In genomic region chr16:67242138-67242730, GRCh38 we compare ENCODE assay signal across 10 cellular contexts. TPM values are rescaled to one million over a fixed set of nuclear protein-coding genes. Genes with fewer than 3 reads are reported as not detected.
DNase-seq lines count a peak whose midpoint lies in the region; ATAC-seq and TF ChIP-seq lines count a peak whose summit lies in the region.
"Had no signal": no experiment of that assay in that cellular context is flagged by ENCODE, and none has a peak within 500 bp of the region (broad histone marks: within the 10 kb centered on the region; RNA-seq: fewer than 3 reads in every experiment).

No MANE protein-coding gene starts in this region.

- H3K27ac ChIP-seq in smooth muscle cell (ENCODE audit: low read depth), result peak overlapping the region; percentile 98
- H3K27ac ChIP-seq: cardiac muscle cell had no signal

- H3K4me3 ChIP-seq in Caco-2 (ENCODE audit: low read depth, low read length) (no peak overlapping the region), smooth muscle cell (no peak overlapping the region)
- H3K4me3 ChIP-seq: cardiac muscle cell had no signal

- H3K27me3 ChIP-seq in Caco-2 (replicated peaks; ENCODE audit: control insufficient read depth, insufficient read depth, low read length) (no peaks in the 10 kb centered on the region), smooth muscle cell (ENCODE audit: low read depth) (no peaks in the 10 kb centered on the region)
- H3K27me3 ChIP-seq: cardiac muscle cell had no signal

- H3K27me3 Mint-ChIP-seq in Caco-2 (ENCODE audit: insufficient read depth, unreplicated experiment), result no peaks in the 10 kb centered on the region
- H3K27me3 Mint-ChIP-seq in activated CD8-positive, alpha-beta T cell treated with anti-CD3 and anti-CD28 coated beads for 36 hours, result no peaks in the 10 kb centered on the region

- CTCF ChIA-PET in Caco-2 (lab: Charles Lee) (no interaction called here), GM10248 (lab: Yijun Ruan, JAX) (interaction anchor here (0.8 to 2.9 kb wide), 5 partner anchors 9 to 279 kb away, joined by 3 to 11 read pairs (median 3); partner anchors contain the start of genes ATP6V0D1 and TMEM208)
- CTCF ChIA-PET in activated CD8-positive, alpha-beta T cell treated with anti-CD3 and anti-CD28 coated beads for 36 hours (lab: Charles Lee), result interaction anchor here (1.0 to 1.4 kb wide), 2 partner anchors 15 to 57 kb away, joined by 3 to 8 read pairs; partner anchors contain the start of gene TMEM208

- no TSS peak for BruUV-seq in Caco-2 (replicated peaks; lab: Mats Ljungman, UMichigan)

- H3K4me1 ChIP-seq in Caco-2 (peaks cover 42% of the 10 kb centered on the region), smooth muscle cell (ENCODE audit: low read depth) (peaks cover 25% of the 10 kb centered on the region)

- H3K9me3 Mint-ChIP-seq in Caco-2 (ENCODE audit: unreplicated experiment), result no peaks in the 10 kb centered on the region
- H3K9me3 Mint-ChIP-seq in activated CD8-positive, alpha-beta T cell treated with anti-CD3 and anti-CD28 coated beads for 36 hours, result no peaks in the 10 kb centered on the region

- DNase-seq in Caco-2 (no peak), left ventricle myocardium superior (peak; percentile 35), smooth muscle cell (lab: John Stamatoyannopoulos, UW; ENCODE audit: unreplicated experiment) (no peak), NCI-H1417 (lab: John Stamatoyannopoulos, UW) (no peak), GM10248 (ENCODE audit: extremely low spot score) (no peak)
- DNase-seq in activated CD8-positive, alpha-beta T cell treated with anti-CD3 and anti-CD28 coated beads for 36 hours, result no peak
- DNase-seq: stimulated activated CD4-positive, alpha-beta T cell treated with anti-CD3 and anti-CD28 coated beads, Interleukin-4, amount 100 ng/mL, for 1 hour had no signal

- peaks cover 31% of the 10 kb centered on the region for H3K4me1 Mint-ChIP-seq in Caco-2 (ENCODE audit: low read depth, unreplicated experiment)
- peaks cover 33% of the 10 kb centered on the region for H3K4me1 Mint-ChIP-seq in activated CD8-positive, alpha-beta T cell treated with anti-CD3 and anti-CD28 coated beads for 36 hours (ENCODE audit: low read depth)

- H3K36me3 Mint-ChIP-seq in Caco-2 (ENCODE audit: insufficient read depth, unreplicated experiment), result peaks cover 41% of the 10 kb centered on the region
- H3K36me3 Mint-ChIP-seq in activated CD8-positive, alpha-beta T cell treated with anti-CD3 and anti-CD28 coated beads for 36 hours (ENCODE audit: low read depth), result peaks cover 13% of the 10 kb centered on the region

- peaks cover 20% of the 10 kb centered on the region for H3K79me2 ChIP-seq in smooth muscle cell (ENCODE audit: low read depth)

- peak overlapping the region; percentile 87 for H3K27ac Mint-ChIP-seq in Caco-2 (ENCODE audit: unreplicated experiment)
- H3K27ac Mint-ChIP-seq in activated CD8-positive, alpha-beta T cell treated with anti-CD3 and anti-CD28 coated beads for 36 hours, result peak overlapping the region; percentile 55

- intact Hi-C loops in Caco-2 (cut with micrococcal nuclease; ENCODE audit: unreplicated experiment), result no loop called here
- intact Hi-C loops in activated CD8-positive, alpha-beta T cell treated with anti-CD3 and anti-CD28 coated beads for 36 hours (cut with micrococcal nuclease), result no loop called here
- intact Hi-C loops in left ventricle myocardium superior (cut with micrococcal nuclease), result no loop called here

- H3K9me3 ChIP-seq in Caco-2 (no peaks in the 10 kb centered on the region), smooth muscle cell (replicated peaks; ENCODE audit: low read depth) (no peaks in the 10 kb centered on the region)

- no peak for ATAC-seq in activated CD8-positive, alpha-beta T cell treated with anti-CD3 and anti-CD28 coated beads for 36 hours
- ATAC-seq in left ventricle myocardium superior (no peak), GM21786 (IDR thresholded peaks at IDR 0.05; ENCODE audit: unreplicated experiment) (no peak)
- ATAC-seq: Panc1 had no signal

- no peak for TF ChIP-seq CTCF in Caco-2 (IDR thresholded peaks at IDR 0.05; ENCODE audit: insufficient read depth in 1 of 2, low read depth in 1 of 2, low read length in 1 of 2, severe bottlenecking in 1 of 2, unreplicated experiment in 1 of 2)
- TF ChIP-seq CTCF in activated CD8-positive, alpha-beta T cell treated with anti-CD3 and anti-CD28 coated beads for 36 hours (IDR thresholded peaks at IDR 0.05), result no peak
- TF ChIP-seq CTCF in smooth muscle cell (IDR thresholded peaks at IDR 0.05; ENCODE audit: borderline replicate concordance, insufficient read depth, poor library complexity, severe bottlenecking), result no peak
- TF ChIP-seq CTCF in GM10248 (IDR thresholded peaks at IDR 0.05; ENCODE audit: control extremely low read depth, extremely low read depth, low read depth, missing control alignments), result no peak

- peak overlapping the region; percentile 69 for H3K4me2 ChIP-seq in smooth muscle cell

- H3K9ac ChIP-seq in smooth muscle cell (ENCODE audit: low read depth), result no peak overlapping the region

- H3K4me3 Mint-ChIP-seq in Caco-2 (ENCODE audit: unreplicated experiment), result no peak overlapping the region
- no peak overlapping the region for H3K4me3 Mint-ChIP-seq in activated CD8-positive, alpha-beta T cell treated with anti-CD3 and anti-CD28 coated beads for 36 hours

- no peak overlapping the region for H2AFZ ChIP-seq in smooth muscle cell (ENCODE audit: low read depth)

- H3K36me3 ChIP-seq in Caco-2 (ENCODE audit: control insufficient read depth, insufficient read depth, low read length) (no peaks in the 10 kb centered on the region), smooth muscle cell (ENCODE audit: low read depth) (no peaks in the 10 kb centered on the region)

- POLR2A ChIA-PET in Caco-2 (lab: Charles Lee), result no interaction called here
- POLR2A ChIA-PET in activated CD8-positive, alpha-beta T cell treated with anti-CD3 and anti-CD28 coated beads for 36 hours (lab: Charles Lee), result interaction anchor here (1.2 to 10.0 kb wide), 2 partner anchors 12 to 48 kb away, joined by 3 to 123 read pairs; partner anchors contain the start of gene TMEM208
- POLR2A ChIA-PET in GM10248 (lab: Yijun Ruan, JAX), result no interaction called here

- H4K20me1 ChIP-seq in smooth muscle cell (ENCODE audit: low read depth), result no peaks in the 10 kb centered on the region

- H3F3A ChIP-seq in smooth muscle cell (ENCODE audit: low read depth), result peaks cover 63% of the 10 kb centered on the region

- WGBS in smooth muscle cell (ENCODE audit: low lambda C conversion rate), result 92% methylated on average over 4 of the region's 4 CpGs

RNA-seq across cellular contexts. Expression of gene FHOD1, which starts 5.0 kb away (rescaled TPM):
- total RNA-seq in Caco-2 (2022) (59.1 and 69.0 TPM in 2 replicates), left ventricle myocardium superior (14.5 TPM), smooth muscle cell (7.2 and 16.0 TPM in 2 replicates)
- total RNA-seq in activated CD8-positive, alpha-beta T cell treated with anti-CD3 and anti-CD28 coated beads for 36 hours, result 100 to 1,000 TPM; 102 to 105 TPM
- polyA plus RNA-seq in smooth muscle cell, result 23.3 and 30.5 TPM in 2 replicates

RNA-seq across cellular contexts. Expression of gene SLC9A5, which starts 6.5 kb away (rescaled TPM):
- total RNA-seq in Caco-2 (2022) (2.3 and 2.4 TPM in 2 replicates), left ventricle myocardium superior (1.2 TPM), smooth muscle cell (2.1 and 3.8 TPM in 2 replicates)
- total RNA-seq in activated CD8-positive, alpha-beta T cell treated with anti-CD3 and anti-CD28 coated beads for 36 hours, result 1 to 10 TPM; 7.7 to 8.1 TPM
- polyA plus RNA-seq in smooth muscle cell, result 6.9 and 9.1 TPM in 2 replicates

RNA-seq across cellular contexts. Expression of gene TMEM208, which starts 15.3 kb away (rescaled TPM):
- total RNA-seq in Caco-2 (2022) (63.8 and 69.7 TPM in 2 replicates), left ventricle myocardium superior (11.7 TPM), smooth muscle cell (45.4 and 56.9 TPM in 2 replicates)
- total RNA-seq in activated CD8-positive, alpha-beta T cell treated with anti-CD3 and anti-CD28 coated beads for 36 hours, result 10 to 100 TPM; 25.7 to 30.7 TPM
- polyA plus RNA-seq in smooth muscle cell, result 156 and 171 TPM in 2 replicates

RNA-seq across cellular contexts. Expression of gene PLEKHG4, which starts 37.1 kb away (rescaled TPM):
- total RNA-seq in Caco-2 (2022) (91.0 and 96.4 TPM in 2 replicates), left ventricle myocardium superior (1.5 TPM), smooth muscle cell (3.9 and 27.0 TPM in 2 replicates)
- 10 to 100 TPM; 17.3 to 20.8 TPM for total RNA-seq in activated CD8-positive, alpha-beta T cell treated with anti-CD3 and anti-CD28 coated beads for 36 hours
- 2.7 and 9.9 TPM in 2 replicates for polyA plus RNA-seq in smooth muscle cell

RNA-seq across cellular contexts. Expression of gene ELMO3, which starts 43.3 kb away (rescaled TPM):
- total RNA-seq in Caco-2 (2022) (27.8 and 28.7 TPM in 2 replicates), left ventricle myocardium superior (0.79 TPM), smooth muscle cell (3.8 and 6.7 TPM in 2 replicates)
- 1 to 10 TPM; 5.0 to 5.6 TPM for total RNA-seq in activated CD8-positive, alpha-beta T cell treated with anti-CD3 and anti-CD28 coated beads for 36 hours
- 2.2 and 7.8 TPM in 2 replicates for polyA plus RNA-seq in smooth muscle cell
